Comparison of ENCODE assay signal across 1 cellular context in the genomic region with DNA sequence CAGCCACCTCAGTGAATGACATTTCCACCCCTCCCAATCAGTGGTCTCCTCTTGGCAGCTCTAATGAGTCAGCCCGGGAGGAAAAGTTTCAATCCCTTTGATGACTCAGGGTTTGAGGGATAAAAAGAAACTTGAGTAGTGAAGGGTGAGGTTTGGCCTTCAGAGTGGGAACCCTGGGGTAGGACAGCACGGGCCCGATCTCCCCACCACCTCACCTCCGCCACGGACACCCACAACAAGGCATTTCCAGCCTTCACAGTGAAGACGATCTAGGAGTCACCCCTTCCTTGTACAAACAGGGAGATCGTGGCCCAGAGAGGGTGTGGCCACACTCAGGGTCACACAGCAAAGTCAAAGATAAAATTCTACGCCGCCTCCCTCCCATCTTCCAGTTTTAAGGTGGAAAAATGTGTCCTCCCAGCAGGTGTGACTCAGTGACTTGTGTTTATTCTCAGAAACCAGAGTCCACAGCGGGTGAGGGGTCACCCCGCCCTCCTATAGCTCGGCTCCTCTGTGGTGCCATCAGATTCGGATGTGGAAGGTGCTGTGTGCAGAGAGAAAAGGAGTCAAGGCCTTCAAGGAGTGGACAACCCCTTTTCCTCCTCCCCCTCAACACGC.
TF ChIP-seq lines count a peak whose summit lies in the region.

No MANE protein-coding gene starts in this region.

TF ChIP-seq in HepG2, 621 proteins besides CTCF, POLR2A, EP300 and RAD21:
- TF ChIP-seq, protein P1, sequence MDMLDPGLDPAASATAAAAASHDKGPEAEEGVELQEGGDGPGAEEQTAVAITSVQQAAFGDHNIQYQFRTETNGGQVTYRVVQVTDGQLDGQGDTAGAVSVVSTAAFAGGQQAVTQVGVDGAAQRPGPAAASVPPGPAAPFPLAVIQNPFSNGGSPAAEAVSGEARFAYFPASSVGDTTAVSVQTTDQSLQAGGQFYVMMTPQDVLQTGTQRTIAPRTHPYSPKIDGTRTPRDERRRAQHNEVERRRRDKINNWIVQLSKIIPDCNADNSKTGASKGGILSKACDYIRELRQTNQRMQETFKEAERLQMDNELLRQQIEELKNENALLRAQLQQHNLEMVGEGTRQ (IDR thresholded peaks at IDR 0.05; ENCODE audit: low read depth, low read length), result no peak
- TF ChIP-seq, protein P1 (CRISPR knock-in tag; IDR thresholded peaks at IDR 0.05; ENCODE audit: borderline replicate concordance), result no peak
- TF ChIP-seq ZMYM3 (CRISPR knock-in tag; IDR thresholded peaks at IDR 0.05), result peak; percentile 89
- no peak for TF ChIP-seq ZNF17 (CRISPR knock-in tag; IDR thresholded peaks at IDR 0.05)
- peak; percentile 71 for TF ChIP-seq ZFP36 (IDR thresholded peaks at IDR 0.05; ENCODE audit: borderline replicate concordance, low read depth, low read length, partially characterized antibody)
- TF ChIP-seq TARDBP (CRISPR knock-in tag; IDR thresholded peaks at IDR 0.05), result no peak
- 0 out of 2 replicates have a peak, but pooled peaks have one; percentile 41 for TF ChIP-seq ZSCAN22 (CRISPR knock-in tag; IDR thresholded peaks at IDR 0.05)
- no peak for TF ChIP-seq PPARG (CRISPR knock-in tag; conservative IDR thresholded peaks at IDR 0.05)
- no peak for TF ChIP-seq ZNF12 (CRISPR knock-in tag; IDR thresholded peaks at IDR 0.05)
- no peak for TF ChIP-seq NAIF1 (CRISPR knock-in tag; IDR thresholded peaks at IDR 0.05; ENCODE audit: borderline replicate concordance)
- TF ChIP-seq SP140L (CRISPR knock-in tag; IDR thresholded peaks at IDR 0.05; ENCODE audit: borderline replicate concordance), result no peak
- TF ChIP-seq ZNF816 (CRISPR knock-in tag; IDR thresholded peaks at IDR 0.05; ENCODE audit: borderline replicate concordance), result no peak
- TF ChIP-seq KLF11 (CRISPR knock-in tag; IDR thresholded peaks at IDR 0.05), result no peak
- TF ChIP-seq HOXA7 (CRISPR knock-in tag; IDR thresholded peaks at IDR 0.05), result no peak
- TF ChIP-seq KDM1A (CRISPR knock-in tag; IDR thresholded peaks at IDR 0.05), result 0 out of 2 replicates have a peak, but pooled peaks have one; percentile 27
- peak; percentile 99 for TF ChIP-seq ZNF768 (CRISPR knock-in tag; IDR thresholded peaks at IDR 0.05)
- TF ChIP-seq ZSCAN31 (CRISPR knock-in tag; IDR thresholded peaks at IDR 0.05; ENCODE audit: low read depth), result no peak
- TF ChIP-seq, protein P2, sequence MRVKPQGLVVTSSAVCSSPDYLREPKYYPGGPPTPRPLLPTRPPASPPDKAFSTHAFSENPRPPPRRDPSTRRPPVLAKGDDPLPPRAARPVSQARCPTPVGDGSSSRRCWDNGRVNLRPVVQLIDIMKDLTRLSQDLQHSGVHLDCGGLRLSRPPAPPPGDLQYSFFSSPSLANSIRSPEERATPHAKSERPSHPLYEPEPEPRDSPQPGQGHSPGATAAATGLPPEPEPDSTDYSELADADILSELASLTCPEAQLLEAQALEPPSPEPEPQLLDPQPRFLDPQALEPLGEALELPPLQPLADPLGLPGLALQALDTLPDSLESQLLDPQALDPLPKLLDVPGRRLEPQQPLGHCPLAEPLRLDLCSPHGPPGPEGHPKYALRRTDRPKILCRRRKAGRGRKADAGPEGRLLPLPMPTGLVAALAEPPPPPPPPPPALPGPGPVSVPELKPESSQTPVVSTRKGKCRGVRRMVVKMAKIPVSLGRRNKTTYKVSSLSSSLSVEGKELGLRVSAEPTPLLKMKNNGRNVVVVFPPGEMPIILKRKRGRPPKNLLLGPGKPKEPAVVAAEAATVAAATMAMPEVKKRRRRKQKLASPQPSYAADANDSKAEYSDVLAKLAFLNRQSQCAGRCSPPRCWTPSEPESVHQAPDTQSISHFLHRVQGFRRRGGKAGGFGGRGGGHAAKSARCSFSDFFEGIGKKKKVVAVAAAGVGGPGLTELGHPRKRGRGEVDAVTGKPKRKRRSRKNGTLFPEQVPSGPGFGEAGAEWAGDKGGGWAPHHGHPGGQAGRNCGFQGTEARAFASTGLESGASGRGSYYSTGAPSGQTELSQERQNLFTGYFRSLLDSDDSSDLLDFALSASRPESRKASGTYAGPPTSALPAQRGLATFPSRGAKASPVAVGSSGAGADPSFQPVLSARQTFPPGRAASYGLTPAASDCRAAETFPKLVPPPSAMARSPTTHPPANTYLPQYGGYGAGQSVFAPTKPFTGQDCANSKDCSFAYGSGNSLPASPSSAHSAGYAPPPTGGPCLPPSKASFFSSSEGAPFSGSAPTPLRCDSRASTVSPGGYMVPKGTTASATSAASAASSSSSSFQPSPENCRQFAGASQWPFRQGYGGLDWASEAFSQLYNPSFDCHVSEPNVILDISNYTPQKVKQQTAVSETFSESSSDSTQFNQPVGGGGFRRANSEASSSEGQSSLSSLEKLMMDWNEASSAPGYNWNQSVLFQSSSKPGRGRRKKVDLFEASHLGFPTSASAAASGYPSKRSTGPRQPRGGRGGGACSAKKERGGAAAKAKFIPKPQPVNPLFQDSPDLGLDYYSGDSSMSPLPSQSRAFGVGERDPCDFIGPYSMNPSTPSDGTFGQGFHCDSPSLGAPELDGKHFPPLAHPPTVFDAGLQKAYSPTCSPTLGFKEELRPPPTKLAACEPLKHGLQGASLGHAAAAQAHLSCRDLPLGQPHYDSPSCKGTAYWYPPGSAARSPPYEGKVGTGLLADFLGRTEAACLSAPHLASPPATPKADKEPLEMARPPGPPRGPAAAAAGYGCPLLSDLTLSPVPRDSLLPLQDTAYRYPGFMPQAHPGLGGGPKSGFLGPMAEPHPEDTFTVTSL (CRISPR knock-in tag; IDR thresholded peaks at IDR 0.05; ENCODE audit: borderline replicate concordance), result no peak
- TF ChIP-seq ADNP (CRISPR knock-in tag; IDR thresholded peaks at IDR 0.05), result 0 out of 2 replicates have a peak, but pooled peaks have one; percentile 25
- TF ChIP-seq KDM2A (CRISPR knock-in tag; IDR thresholded peaks at IDR 0.05; ENCODE audit: borderline replicate concordance, low read depth), result no peak
- no peak for TF ChIP-seq MIER2 (CRISPR knock-in tag; IDR thresholded peaks at IDR 0.05)
- no peak for TF ChIP-seq ZNF343 (CRISPR knock-in tag; IDR thresholded peaks at IDR 0.05)
- TF ChIP-seq ELF1 (CRISPR knock-in tag; IDR thresholded peaks at IDR 0.05), result no peak
- TF ChIP-seq, protein P3, sequence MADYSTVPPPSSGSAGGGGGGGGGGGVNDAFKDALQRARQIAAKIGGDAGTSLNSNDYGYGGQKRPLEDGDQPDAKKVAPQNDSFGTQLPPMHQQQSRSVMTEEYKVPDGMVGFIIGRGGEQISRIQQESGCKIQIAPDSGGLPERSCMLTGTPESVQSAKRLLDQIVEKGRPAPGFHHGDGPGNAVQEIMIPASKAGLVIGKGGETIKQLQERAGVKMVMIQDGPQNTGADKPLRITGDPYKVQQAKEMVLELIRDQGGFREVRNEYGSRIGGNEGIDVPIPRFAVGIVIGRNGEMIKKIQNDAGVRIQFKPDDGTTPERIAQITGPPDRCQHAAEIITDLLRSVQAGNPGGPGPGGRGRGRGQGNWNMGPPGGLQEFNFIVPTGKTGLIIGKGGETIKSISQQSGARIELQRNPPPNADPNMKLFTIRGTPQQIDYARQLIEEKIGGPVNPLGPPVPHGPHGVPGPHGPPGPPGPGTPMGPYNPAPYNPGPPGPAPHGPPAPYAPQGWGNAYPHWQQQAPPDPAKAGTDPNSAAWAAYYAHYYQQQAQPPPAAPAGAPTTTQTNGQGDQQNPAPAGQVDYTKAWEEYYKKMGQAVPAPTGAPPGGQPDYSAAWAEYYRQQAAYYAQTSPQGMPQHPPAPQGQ (CRISPR knock-in tag; IDR thresholded peaks at IDR 0.05; ENCODE audit: borderline replicate concordance), result no peak
- TF ChIP-seq, protein P4, sequence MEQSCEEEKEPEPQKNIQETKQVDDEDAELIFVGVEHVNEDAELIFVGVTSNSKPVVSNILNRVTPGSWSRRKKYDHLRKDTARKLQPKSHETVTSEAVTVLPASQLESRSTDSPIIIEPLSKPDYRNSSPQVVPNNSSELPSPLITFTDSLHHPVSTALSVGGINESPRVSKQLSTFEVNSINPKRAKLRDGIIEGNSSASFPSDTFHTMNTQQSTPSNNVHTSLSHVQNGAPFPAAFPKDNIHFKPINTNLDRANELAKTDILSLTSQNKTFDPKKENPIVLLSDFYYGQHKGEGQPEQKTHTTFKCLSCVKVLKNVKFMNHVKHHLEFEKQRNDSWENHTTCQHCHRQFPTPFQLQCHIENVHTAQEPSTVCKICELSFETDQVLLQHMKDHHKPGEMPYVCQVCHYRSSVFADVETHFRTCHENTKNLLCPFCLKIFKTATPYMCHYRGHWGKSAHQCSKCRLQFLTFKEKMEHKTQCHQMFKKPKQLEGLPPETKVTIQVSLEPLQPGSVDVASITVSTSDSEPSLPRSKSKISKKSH (CRISPR knock-in tag; IDR thresholded peaks at IDR 0.05; ENCODE audit: borderline replicate concordance), result no peak
- no peak for TF ChIP-seq ZNF772 (CRISPR knock-in tag; IDR thresholded peaks at IDR 0.05)
